1 cellular context compared by ENCODE assay signal in genomic region chr20:49812463-49813304, GRCh38.
TF ChIP-seq lines count a peak whose summit lies in the region.

SLC9A8 (plus strand) TSS chr20:49812828; CDS start chr20:49812923, 95 bp downstream.

TF ChIP-seq in HEK293, 187 proteins besides CTCF, POLR2A, EP300 and RAD21 (continued from another document and continues in another):
- TF ChIP-seq, protein P1, sequence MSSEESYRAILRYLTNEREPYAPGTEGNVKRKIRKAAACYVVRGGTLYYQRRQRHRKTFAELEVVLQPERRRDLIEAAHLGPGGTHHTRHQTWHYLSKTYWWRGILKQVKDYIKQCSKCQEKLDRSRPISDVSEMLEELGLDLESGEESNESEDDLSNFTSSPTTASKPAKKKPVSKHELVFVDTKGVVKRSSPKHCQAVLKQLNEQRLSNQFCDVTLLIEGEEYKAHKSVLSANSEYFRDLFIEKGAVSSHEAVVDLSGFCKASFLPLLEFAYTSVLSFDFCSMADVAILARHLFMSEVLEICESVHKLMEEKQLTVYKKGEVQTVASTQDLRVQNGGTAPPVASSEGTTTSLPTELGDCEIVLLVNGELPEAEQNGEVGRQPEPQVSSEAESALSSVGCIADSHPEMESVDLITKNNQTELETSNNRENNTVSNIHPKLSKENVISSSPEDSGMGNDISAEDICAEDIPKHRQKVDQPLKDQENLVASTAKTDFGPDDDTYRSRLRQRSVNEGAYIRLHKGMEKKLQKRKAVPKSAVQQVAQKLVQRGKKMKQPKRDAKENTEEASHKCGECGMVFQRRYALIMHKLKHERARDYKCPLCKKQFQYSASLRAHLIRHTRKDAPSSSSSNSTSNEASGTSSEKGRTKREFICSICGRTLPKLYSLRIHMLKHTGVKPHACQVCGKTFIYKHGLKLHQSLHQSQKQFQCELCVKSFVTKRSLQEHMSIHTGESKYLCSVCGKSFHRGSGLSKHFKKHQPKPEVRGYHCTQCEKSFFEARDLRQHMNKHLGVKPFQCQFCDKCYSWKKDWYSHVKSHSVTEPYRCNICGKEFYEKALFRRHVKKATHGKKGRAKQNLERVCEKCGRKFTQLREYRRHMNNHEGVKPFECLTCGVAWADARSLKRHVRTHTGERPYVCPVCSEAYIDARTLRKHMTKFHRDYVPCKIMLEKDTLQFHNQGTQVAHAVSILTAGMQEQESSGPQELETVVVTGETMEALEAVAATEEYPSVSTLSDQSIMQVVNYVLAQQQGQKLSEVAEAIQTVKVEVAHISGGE (tag by site-specific recombination; conservative IDR thresholded peaks at IDR 0.05; ENCODE audit: low read depth), result peak; percentile 87
- no peak for TF ChIP-seq MEIS1 (CRISPR knock-in tag; IDR thresholded peaks at IDR 0.05; ENCODE audit: borderline replicate concordance)
- peak; percentile 93 for TF ChIP-seq ZNF629 (tag by site-specific recombination; IDR thresholded peaks at IDR 0.05)
- no peak for TF ChIP-seq ZNF658 (tag by site-specific recombination; IDR thresholded peaks at IDR 0.05)
- TF ChIP-seq, protein P2, sequence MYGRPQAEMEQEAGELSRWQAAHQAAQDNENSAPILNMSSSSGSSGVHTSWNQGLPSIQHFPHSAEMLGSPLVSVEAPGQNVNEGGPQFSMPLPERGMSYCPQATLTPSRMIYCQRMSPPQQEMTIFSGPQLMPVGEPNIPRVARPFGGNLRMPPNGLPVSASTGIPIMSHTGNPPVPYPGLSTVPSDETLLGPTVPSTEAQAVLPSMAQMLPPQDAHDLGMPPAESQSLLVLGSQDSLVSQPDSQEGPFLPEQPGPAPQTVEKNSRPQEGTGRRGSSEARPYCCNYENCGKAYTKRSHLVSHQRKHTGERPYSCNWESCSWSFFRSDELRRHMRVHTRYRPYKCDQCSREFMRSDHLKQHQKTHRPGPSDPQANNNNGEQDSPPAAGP (tag by site-specific recombination; IDR thresholded peaks at IDR 0.05), result peak; percentile 40; the same call in 1 of the 2 replicates
- no peak for TF ChIP-seq ZNF670 (tag by site-specific recombination; IDR thresholded peaks at IDR 0.05; ENCODE audit: low read depth)
- peak; percentile 77 for TF ChIP-seq ZBTB21 (tag by site-specific recombination; IDR thresholded peaks at IDR 0.05)
- TF ChIP-seq ZNF302 (tag by site-specific recombination; IDR thresholded peaks at IDR 0.05; ENCODE audit: low read depth), result no peak
- no peak for TF ChIP-seq ZNF174 (tag by site-specific recombination; IDR thresholded peaks at IDR 0.05)
- TF ChIP-seq ZNF521 (tag by site-specific recombination; IDR thresholded peaks at IDR 0.05), result no peak
- TF ChIP-seq REPIN1 (tag by site-specific recombination; IDR thresholded peaks at IDR 0.05; ENCODE audit: low read depth), result no peak
- peak; percentile 79 for TF ChIP-seq IKZF3 (tag by site-specific recombination; IDR thresholded peaks at IDR 0.05)
- TF ChIP-seq ZBTB8A (tag by site-specific recombination; IDR thresholded peaks at IDR 0.05), result peak; percentile 57; the same call in 1 of the 2 replicates
- TF ChIP-seq ZBTB1 (tag by site-specific recombination; IDR thresholded peaks at IDR 0.05), result no peak
- TF ChIP-seq ZNF335 (tag by site-specific recombination; conservative IDR thresholded peaks at IDR 0.05), result peak; percentile 75
- TF ChIP-seq, protein P3, sequence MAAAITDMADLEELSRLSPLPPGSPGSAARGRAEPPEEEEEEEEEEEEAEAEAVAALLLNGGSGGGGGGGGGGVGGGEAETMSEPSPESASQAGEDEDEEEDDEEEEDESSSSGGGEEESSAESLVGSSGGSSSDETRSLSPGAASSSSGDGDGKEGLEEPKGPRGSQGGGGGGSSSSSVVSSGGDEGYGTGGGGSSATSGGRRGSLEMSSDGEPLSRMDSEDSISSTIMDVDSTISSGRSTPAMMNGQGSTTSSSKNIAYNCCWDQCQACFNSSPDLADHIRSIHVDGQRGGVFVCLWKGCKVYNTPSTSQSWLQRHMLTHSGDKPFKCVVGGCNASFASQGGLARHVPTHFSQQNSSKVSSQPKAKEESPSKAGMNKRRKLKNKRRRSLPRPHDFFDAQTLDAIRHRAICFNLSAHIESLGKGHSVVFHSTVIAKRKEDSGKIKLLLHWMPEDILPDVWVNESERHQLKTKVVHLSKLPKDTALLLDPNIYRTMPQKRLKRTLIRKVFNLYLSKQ (tag by site-specific recombination; IDR thresholded peaks at IDR 0.05; ENCODE audit: borderline replicate concordance), result no peak
- no peak for TF ChIP-seq ZNF677 (tag by site-specific recombination; IDR thresholded peaks at IDR 0.05)
- TF ChIP-seq ZNF785 (tag by site-specific recombination; IDR thresholded peaks at IDR 0.05), result no peak
- no peak for TF ChIP-seq SALL2 (tag by site-specific recombination; IDR thresholded peaks at IDR 0.05; ENCODE audit: borderline replicate concordance)
- TF ChIP-seq ZNF148 (tag by site-specific recombination; IDR thresholded peaks at IDR 0.05; ENCODE audit: borderline replicate concordance), result no peak
- TF ChIP-seq ZNF433 (tag by site-specific recombination; IDR thresholded peaks at IDR 0.05; ENCODE audit: low read depth), result no peak
- TF ChIP-seq ZNF548 (tag by site-specific recombination; IDR thresholded peaks at IDR 0.05), result no peak
- TF ChIP-seq TRIM28 (IDR thresholded peaks at IDR 0.05; ENCODE audit: borderline replicate concordance, low read length), result no peak
- TF ChIP-seq ATF2 (tag by site-specific recombination; IDR thresholded peaks at IDR 0.05; ENCODE audit: low read depth), result no peak
- no peak for TF ChIP-seq ZNF155 (tag by site-specific recombination; IDR thresholded peaks at IDR 0.05)
- TF ChIP-seq ZFP37 (tag by site-specific recombination; IDR thresholded peaks at IDR 0.05), result no peak; the same call in 1 of the 2 replicates
- TF ChIP-seq ZNF777 (tag by site-specific recombination; IDR thresholded peaks at IDR 0.05; ENCODE audit: borderline replicate concordance), result no peak
- TF ChIP-seq GLIS2 (tag by site-specific recombination; IDR thresholded peaks at IDR 0.05), result 0 out of 2 replicates have a peak, but pooled peaks have one; percentile 35
- TF ChIP-seq SCRT2 (tag by site-specific recombination; IDR thresholded peaks at IDR 0.05), result no peak
- TF ChIP-seq, protein P4, sequence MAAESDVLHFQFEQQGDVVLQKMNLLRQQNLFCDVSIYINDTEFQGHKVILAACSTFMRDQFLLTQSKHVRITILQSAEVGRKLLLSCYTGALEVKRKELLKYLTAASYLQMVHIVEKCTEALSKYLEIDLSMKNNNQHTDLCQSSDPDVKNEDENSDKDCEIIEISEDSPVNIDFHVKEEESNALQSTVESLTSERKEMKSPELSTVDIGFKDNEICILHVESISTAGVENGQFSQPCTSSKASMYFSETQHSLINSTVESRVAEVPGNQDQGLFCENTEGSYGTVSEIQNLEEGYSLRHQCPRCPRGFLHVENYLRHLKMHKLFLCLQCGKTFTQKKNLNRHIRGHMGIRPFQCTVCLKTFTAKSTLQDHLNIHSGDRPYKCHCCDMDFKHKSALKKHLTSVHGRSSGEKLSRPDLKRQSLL (tag by site-specific recombination; IDR thresholded peaks at IDR 0.05), result no peak
- no peak for TF ChIP-seq ZNF202 (tag by site-specific recombination; IDR thresholded peaks at IDR 0.05; ENCODE audit: borderline replicate concordance)
- TF ChIP-seq BCL11A (tag by site-specific recombination; IDR thresholded peaks at IDR 0.05; ENCODE audit: low read depth), result peak; percentile 71; the same call in 1 of the 2 replicates
- no peak for TF ChIP-seq ZNF404 (tag by site-specific recombination; IDR thresholded peaks at IDR 0.05)
- no peak for TF ChIP-seq ZNF214 (tag by site-specific recombination; IDR thresholded peaks at IDR 0.05; ENCODE audit: borderline replicate concordance)
- TF ChIP-seq GFI1B (tag by site-specific recombination; IDR thresholded peaks at IDR 0.05), result no peak
- 0 out of 2 replicates have a peak, but pooled peaks have one; percentile 28 for TF ChIP-seq ZNF324 (tag by site-specific recombination; IDR thresholded peaks at IDR 0.05)
- peak; percentile 23; the same call in 1 of the 2 replicates for TF ChIP-seq ZFP69B (tag by site-specific recombination; IDR thresholded peaks at IDR 0.05)
- TF ChIP-seq ZNF558 (tag by site-specific recombination; IDR thresholded peaks at IDR 0.05), result no peak
- TF ChIP-seq ZBTB20 (tag by site-specific recombination; IDR thresholded peaks at IDR 0.05), result peak; percentile 90
- no peak for TF ChIP-seq ZNF585B (tag by site-specific recombination; IDR thresholded peaks at IDR 0.05)
- no peak; the same call in 1 of the 2 replicates for TF ChIP-seq OVOL3 (tag by site-specific recombination; IDR thresholded peaks at IDR 0.05)
- TF ChIP-seq HOXD13 (CRISPR knock-in tag; IDR thresholded peaks at IDR 0.05; ENCODE audit: borderline replicate concordance), result no peak
- no peak for TF ChIP-seq ZNF114 (tag by site-specific recombination; IDR thresholded peaks at IDR 0.05)
- no peak for TF ChIP-seq ZNF19 (tag by site-specific recombination; IDR thresholded peaks at IDR 0.05; ENCODE audit: low read depth)
- TF ChIP-seq BCL6B (tag by site-specific recombination; IDR thresholded peaks at IDR 0.05), result no peak
- no peak for TF ChIP-seq ZNF223 (tag by site-specific recombination; IDR thresholded peaks at IDR 0.05)
- no peak for TF ChIP-seq ZNF292 (tag by site-specific recombination; IDR thresholded peaks at IDR 0.05; ENCODE audit: borderline replicate concordance, low read depth)
- no peak for TF ChIP-seq SETDB1 (IDR thresholded peaks at IDR 0.05; ENCODE audit: insufficient read length, low read length)
- no peak for TF ChIP-seq ZNF510 (tag by site-specific recombination; IDR thresholded peaks at IDR 0.05; ENCODE audit: insufficient replicate concordance)
- no peak for TF ChIP-seq ZNF133 (tag by site-specific recombination; IDR thresholded peaks at IDR 0.05)
- TF ChIP-seq ZNF837 (tag by site-specific recombination; IDR thresholded peaks at IDR 0.05), result no peak
- TF ChIP-seq ZBTB49 (tag by site-specific recombination; IDR thresholded peaks at IDR 0.05; ENCODE audit: low read depth), result no peak
- TF ChIP-seq HOXC10 (CRISPR knock-in tag; IDR thresholded peaks at IDR 0.05), result no peak
- TF ChIP-seq ZBTB17 (tag by site-specific recombination; IDR thresholded peaks at IDR 0.05), result peak; percentile 5; the same call in 1 of the 2 replicates
